13 cellular contexts compared by ENCODE assay signal in the genomic region with DNA sequence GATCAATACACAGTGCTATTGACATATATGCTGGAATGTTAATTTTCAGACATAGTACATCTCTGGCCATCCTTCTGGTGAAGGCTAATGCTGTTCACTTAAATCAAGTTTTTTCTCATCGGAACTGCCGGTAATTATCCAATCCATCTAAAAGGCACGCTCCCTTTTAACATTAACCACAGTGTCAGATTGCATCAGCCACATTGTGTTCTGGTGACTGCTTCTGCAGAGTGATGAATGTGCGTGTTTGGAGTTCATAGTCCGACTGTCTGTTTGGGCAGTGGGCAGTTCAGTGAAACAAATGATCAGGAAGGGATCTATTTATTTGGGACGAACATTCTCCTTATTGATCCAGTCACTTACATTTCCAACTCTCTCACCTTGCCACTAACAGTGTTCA. TPM values are rescaled to one million over a fixed set of nuclear protein-coding genes. Genes with fewer than 3 reads are reported as not detected.
DNase-seq lines count a peak whose midpoint lies in the region; ATAC-seq, FAIRE-seq and TF ChIP-seq lines count a peak whose summit lies in the region.
"Had no signal": no experiment of that assay in that cellular context is flagged by ENCODE, and none has a peak within 500 bp of the region (broad histone marks: within the 10 kb centered on the region; RNA-seq: fewer than 3 reads in every experiment).

No MANE protein-coding gene starts in this region.

- no peaks in the 10 kb centered on the region for H3K4me1 ChIP-seq in small intestine (ENCODE audit: control insufficient read depth in 2 of 2, insufficient read depth in 1 of 2, low read depth in 1 of 2, low read length in 1 of 2)
- H3K4me1 ChIP-seq in PC-3 (ENCODE audit: insufficient read depth, low read length), result no peaks in the 10 kb centered on the region
- H3K4me1 ChIP-seq: vagina had no signal

- H3K9ac ChIP-seq in PC-3 (ENCODE audit: low read length), result no peak overlapping the region

- CTCF ChIA-PET in PC-3 (lab: Charles Lee), result no interaction called here

- no peaks in the 10 kb centered on the region for H4K20me1 ChIP-seq in PC-3 (ENCODE audit: low read length)

- TF ChIP-seq CTCF in PC-3 (conservative IDR thresholded peaks at IDR 0.05; ENCODE audit: low read depth, low read length), result no peak

- no peaks in the 10 kb centered on the region for H3K79me2 ChIP-seq in PC-3 (ENCODE audit: low read length)

- H3K4me3 ChIP-seq in small intestine (ENCODE audit: low read depth in 1 of 2, low read length in 2 of 2), result no peak overlapping the region
- no peak overlapping the region for H3K4me3 ChIP-seq in PC-3 (ENCODE audit: low read length)
- H3K4me3 ChIP-seq: gastroesophageal sphincter, skin epidermis, vagina had no signal

- no peak overlapping the region for H3K27ac ChIP-seq in small intestine (ENCODE audit: low read depth in 1 of 2, low read length in 1 of 2)
- no peak overlapping the region for H3K27ac ChIP-seq in PC-3 (ENCODE audit: low read length)
- H3K27ac ChIP-seq: gastroesophageal sphincter, skin epidermis, vagina had no signal

- no peak overlapping the region for H3K4me2 ChIP-seq in PC-3 (ENCODE audit: low read length)

- H3F3A ChIP-seq in PC-3 (ENCODE audit: low read length, unreplicated experiment), result no peaks in the 10 kb centered on the region

- intact Hi-C loops in PC-3 (cut with micrococcal nuclease), result no loop called here

- ATAC-seq in PC-3 (no peak), HG03442 (IDR thresholded peaks at IDR 0.05; ENCODE audit: unreplicated experiment) (no peak), GM19463 (IDR thresholded peaks at IDR 0.05; ENCODE audit: unreplicated experiment) (no peak)
- ATAC-seq: activated T-cell treated with anti-CD3 and anti-CD28 coated beads, Interleukin-2, amount 50 U/mL, for 72 hours; gastroesophageal sphincter had no signal

- no TSS peak for BruUV-seq in PC-3 (replicated peaks; lab: Mats Ljungman, UMichigan)

- POLR2A ChIA-PET in PC-3 (lab: Charles Lee; ENCODE audit: unreplicated experiment), result no interaction called here

- H3K27me3 ChIP-seq in small intestine (ENCODE audit: control insufficient read depth in 2 of 2, insufficient read depth in 2 of 2, low read length in 2 of 2) (peaks cover 0 to 2% of the 10 kb centered on the region in 2 donors), PC-3 (ENCODE audit: low read length) (peaks cover 45% of the 10 kb centered on the region)
- H3K27me3 ChIP-seq: gastroesophageal sphincter, vagina had no signal

- H3K9me2 ChIP-seq in PC-3 (replicated peaks; ENCODE audit: low read length), result no peaks in the 10 kb centered on the region

- H3K9me3 ChIP-seq in small intestine (ENCODE audit: control insufficient read depth, low read depth) (peaks cover 2% of the 10 kb centered on the region), PC-3 (ENCODE audit: low read length) (no peaks in the 10 kb centered on the region)
- H3K9me3 ChIP-seq: gastroesophageal sphincter, vagina had no signal

- no peak overlapping the region for H2AFZ ChIP-seq in PC-3 (ENCODE audit: low read length)

- H3K36me3 ChIP-seq in small intestine (ENCODE audit: control insufficient read depth in 2 of 2, insufficient read depth in 2 of 2, low read length in 2 of 2) (peaks cover 0 to 3% of the 10 kb centered on the region in 2 donors), PC-3 (ENCODE audit: low read depth, low read length) (no peaks in the 10 kb centered on the region)
- H3K36me3 ChIP-seq: gastroesophageal sphincter, vagina had no signal

- WGBS in small intestine, 3 donors, result 12 to 52% (median 38%) methylated on average over 6 of the region's 6 CpGs

- DNase-seq in NCI-H2227 (lab: John Stamatoyannopoulos, UW; ENCODE audit: unreplicated experiment) (peak; percentile 5), NCI-H2227 treated with DMSO at 0.1 percent for 48 hours (lab: John Stamatoyannopoulos, UW) (no peak), SHP77 treated with DMSO at 0.1 percent for 48 hours (lab: John Stamatoyannopoulos, UW) (peak; percentile 23), iris pigment epithelial cell (ENCODE audit: low read depth) (peak; percentile 9), small intestine (peak; percentile 35), PC-3 (no peak)
- DNase-seq: activated T-cell treated with anti-CD3 and anti-CD28 coated beads, Interleukin-2, amount 50 U/mL, for 72 hours had no signal

- FAIRE-seq in small intestine (lab: Jason Lieb, UNC), result no peak
- FAIRE-seq: H54 had no signal

RNA-seq across cellular contexts. Expression of a gene that starts 49.5 kb away (rescaled TPM):
- polyA plus RNA-seq in small intestine, result 1 to 10 TPM in 2 of 3 donors, not detected in 1; 1.1 to 1.6 TPM
- total RNA-seq in PC-3 (2014; rRNA removed), result 0.15 and 0.17 TPM in 2 replicates

Comparison
In these comparisons a context has a peak if more than half of its experiments do, and no peak if none do; other contexts are left out.
1. DNase-seq: peak in NCI-H2227 (single experiment), SHP77 treated with DMSO at 0.1 percent for 48 hours (single experiment), iris pigment epithelial cell (single experiment) and small intestine (single experiment); none in NCI-H2227 treated with DMSO at 0.1 percent for 48 hours (single experiment) and PC-3 (single experiment).